21 cellular contexts compared by ENCODE assay signal in genomic region chr10:17793823-17794759, GRCh38. TPM values are rescaled to one million over a fixed set of nuclear protein-coding genes. Genes with fewer than 3 reads are reported as not detected.
A peak's percentile ranks its signal among the peaks of the same experiment; 100 is the strongest.
DNase-seq lines count a peak whose midpoint lies in the region; ATAC-seq, FAIRE-seq and TF ChIP-seq lines count a peak whose summit lies in the region.
"Had no signal": no experiment of that assay in that cellular context is flagged by ENCODE, and none has a peak within 500 bp of the region (broad histone marks: within the 10 kb centered on the region; RNA-seq: fewer than 3 reads in every experiment).

No MANE protein-coding gene starts in this region.

- FAIRE-seq in HepG2 (lab: Jason Lieb, UNC) = no peak
- FAIRE-seq: astrocyte, D721Med, TTC549 had no signal

- H3K27me3 ChIP-seq in body of pancreas (no peaks in the 10 kb centered on the region), HepG2 (ENCODE audit: control insufficient read depth in 1 of 2, insufficient read depth in 2 of 2, low read length in 2 of 2) (peaks cover 0 to 6% of the 10 kb centered on the region in 2 experiments; a peak in 1 of 5 replicates)
- H3K27me3 ChIP-seq: BLaER1 treated with 17β-estradiol and CSF1 and Interleukin-3, amounts not matched to agents 10 nM and 100 nM had no signal

- no peak overlapping the region for H2AFZ ChIP-seq in HepG2 (ENCODE audit: low read length)

- POLR2A ChIA-PET in HepG2 (lab: Yijun Ruan, JAX) = no interaction called here

- no peaks in the 10 kb centered on the region for H3K9me3 ChIP-seq in body of pancreas
- H3K9me3 ChIP-seq in HepG2 (ENCODE audit: low read length) = no peaks in the 10 kb centered on the region
- H3K9me3 ChIP-seq: left ventricle myocardium inferior had no signal

- peak; percentile 96 for ATAC-seq in body of pancreas
- peak; percentile 40; the same call in 1 of the 3 replicates for ATAC-seq in HepG2
- no peak for ATAC-seq in HG03159 (IDR thresholded peaks at IDR 0.05; ENCODE audit: unreplicated experiment)
- no peak for ATAC-seq in GM19463 (IDR thresholded peaks at IDR 0.05; ENCODE audit: unreplicated experiment)
- ATAC-seq in GM19328 (IDR thresholded peaks at IDR 0.05; ENCODE audit: unreplicated experiment) = no peak
- ATAC-seq: activated naive CD4-positive, alpha-beta T cell treated with anti-CD3 and anti-CD28 coated beads, Interleukin-2, amount 50 U/mL, for 72 hours; stimulated activated naive CD8-positive, alpha-beta T cell treated with anti-CD3 and anti-CD28 coated beads, Interleukin-15, amount 100 ng/mL, for 72 hours; T-cell had no signal

- no peak for TF ChIP-seq RAD21 in HepG2 (CRISPR knock-in tag; IDR thresholded peaks at IDR 0.05)

- no peak overlapping the region for H3K9ac ChIP-seq in HepG2 (ENCODE audit: insufficient read depth, low read depth, low read length)
- H3K9ac ChIP-seq: BLaER1 treated with 17β-estradiol and CSF1 and Interleukin-3, amounts not matched to agents 10 nM and 100 nM had no signal

- BruUV-seq in HepG2 (replicated peaks; lab: Mats Ljungman, UMichigan) = no TSS peak

- no peaks in the 10 kb centered on the region for H3K79me2 ChIP-seq in HepG2 (ENCODE audit: insufficient read depth, low read length)

- TF ChIP-seq POLR2A in body of pancreas (IDR thresholded peaks at IDR 0.05) = no peak
- no peak for TF ChIP-seq POLR2A in HepG2 (IDR thresholded peaks at IDR 0.05; ENCODE audit: insufficient read depth in 1 of 2, low read depth in 2 of 2, low read length in 2 of 2)

- H3K4me3 ChIP-seq in body of pancreas (no peak overlapping the region), HepG2 (replicated peaks in 1 of 3; ENCODE audit: insufficient read depth in 1 of 3, low read depth in 2 of 3, low read length in 3 of 3) (no peak overlapping the region)
- H3K4me3 ChIP-seq: BLaER1 treated with 17β-estradiol and CSF1 and Interleukin-3, amounts not matched to agents 10 nM and 100 nM; left ventricle myocardium inferior had no signal

- H3K36me3 ChIP-seq in body of pancreas (replicated peaks in 1 of 2; ENCODE audit: insufficient read depth in 1 of 2, low read depth in 2 of 2) (no peaks in the 10 kb centered on the region), HepG2 (replicated peaks in 1 of 2; ENCODE audit: control insufficient read depth in 1 of 2, insufficient read depth in 2 of 2, low read length in 2 of 2) (no peaks in the 10 kb centered on the region)
- H3K36me3 ChIP-seq: left ventricle myocardium inferior had no signal

- DNase-seq in NCI-H510A treated with DMSO at 0.1 percent for 48 hours (lab: John Stamatoyannopoulos, UW) (peak; percentile 12), NCI-H510A (lab: John Stamatoyannopoulos, UW) (no peak), body of pancreas (peak in 3 of 4 donors; percentile 24 to 63 (median 37)), HepG2 (ENCODE audit: low spot score) (peak; percentile 56), NCI-H2029 (lab: John Stamatoyannopoulos, UW) (no peak)
- DNase-seq: activated CD4-positive, alpha-beta T cell treated with anti-CD3 and anti-CD28 coated beads for 4 hours; left ventricle myocardium inferior; NCI-H2029 treated with DMSO at 0.1 percent for 48 hours; NCI-H524; stimulated activated CD4-positive, alpha-beta T cell treated with anti-CD3 and anti-CD28 coated beads, Interleukin-4, amount 100 ng/mL, for 4 hours; stimulated activated naive CD8-positive, alpha-beta T cell treated with anti-CD3 and anti-CD28 coated beads, Interleukin-15, amount 100 ng/mL, for 72 hours; T-cell had no signal

- CTCF ChIA-PET in HepG2 (lab: Yijun Ruan, JAX; ENCODE audit: low intra/inter-chr PET ratio, low total read pairs) = no interaction called here

- peaks cover 31% of the 10 kb centered on the region for H3K4me1 ChIP-seq in body of pancreas
- H3K4me1 ChIP-seq in HepG2 (ENCODE audit: insufficient read depth, low read length) = peaks cover 16% of the 10 kb centered on the region
- H3K4me1 ChIP-seq: left ventricle myocardium inferior had no signal

- 18 to 21% methylated on average over 7 of the region's 7 CpGs for WGBS in body of pancreas, 2 donors
- WGBS in HepG2 (ENCODE audit: low lambda C conversion rate) = 1% methylated on average over 7 of the region's 7 CpGs

- H3K27ac ChIP-seq in body of pancreas = peak overlapping the region; percentile 27 to 84 (median 62)
- no peak overlapping the region for H3K27ac ChIP-seq in HepG2 (ENCODE audit: extremely low read length, insufficient read depth, low read length)
- H3K27ac ChIP-seq: left ventricle myocardium inferior had no signal

- H3K4me2 ChIP-seq in HepG2 (ENCODE audit: low read depth, low read length) = peak overlapping the region; percentile 10; the same call in 1 of the 2 replicates

- intact Hi-C loops in body of pancreas (cut with DNase I) = no loop called here
- intact Hi-C loops in HepG2 (cut with micrococcal nuclease; ENCODE audit: unreplicated experiment) = no loop called here

- TF ChIP-seq CTCF in body of pancreas (IDR thresholded peaks at IDR 0.05) = no peak
- TF ChIP-seq CTCF in HepG2 (CRISPR knock-in tag; IDR thresholded peaks at IDR 0.05) = no peak

- in situ Hi-C loops in HepG2 (cut with HindIII; ENCODE audit: extremely low pct_ligation_motif_present, low pct_unique_long_range_greater_than_20kb) = no loop called here

- TF ChIP-seq EP300 in HepG2 (IDR thresholded peaks at IDR 0.05; ENCODE audit: low read depth in 2 of 2, low read length in 2 of 2) (0 out of 4 replicates have a peak, but pooled peaks of 1 of the 2 experiments have one; percentile 6), HepG2 (CRISPR knock-in tag; IDR thresholded peaks at IDR 0.05; ENCODE audit: borderline replicate concordance) (no peak)

- H4K20me1 ChIP-seq in HepG2 (ENCODE audit: insufficient read depth, low read length) = no peaks in the 10 kb centered on the region
- H4K20me1 ChIP-seq: BLaER1 treated with 17β-estradiol and CSF1 and Interleukin-3, amounts not matched to agents 10 nM and 100 nM had no signal

TF ChIP-seq in HepG2, 621 proteins besides CTCF, POLR2A, EP300 and RAD21 (continues in another document):
- peak in 1 of 2 experiments; percentile 88; a peak in 2 of 4 replicates for TF ChIP-seq NR2F1 (CRISPR knock-in tag; IDR thresholded peaks at IDR 0.05)
- TF ChIP-seq PITX1 (CRISPR knock-in tag; IDR thresholded peaks at IDR 0.05) = 0 out of 2 replicates have a peak, but pooled peaks have one; percentile 34
- TF ChIP-seq DRAP1 (CRISPR knock-in tag; IDR thresholded peaks at IDR 0.05) = no peak
- no peak for TF ChIP-seq ZBTB42 (CRISPR knock-in tag; IDR thresholded peaks at IDR 0.05)
- no peak for TF ChIP-seq ZSCAN30 (CRISPR knock-in tag; IDR thresholded peaks at IDR 0.05)

RNA-seq across cellular contexts. Expression of gene MRC1, which starts 15.1 kb away (rescaled TPM):
- total RNA-seq in body of pancreas = 10 to 100 TPM; 10.2 to 19.5 TPM
- total RNA-seq in HepG2 (2016; rRNA removed; fragmentation: Illumina TruSeq; extraction: Trizol) = not detected in 2 replicates
- not detected in 2 replicates for total RNA-seq in HepG2 (2016; cell fraction: cytosol; rRNA removed; fragmentation: Illumina TruSeq; extraction: Trizol; ENCODE audit: low read depth)
- total RNA-seq in HepG2 (2016; cell fraction: insoluble cytoplasmic fraction; rRNA removed; fragmentation: Illumina TruSeq; extraction: Trizol) = not detected in 2 replicates
- not detected in 2 replicates for total RNA-seq in HepG2 (2016; cell fraction: membrane; rRNA removed; fragmentation: Illumina TruSeq; extraction: Trizol)
- not detected in 2 replicates for total RNA-seq in HepG2 (2016; cell fraction: nucleus; rRNA removed; fragmentation: Illumina TruSeq; extraction: Trizol)
- polyA plus RNA-seq in HepG2 (2011; rRNA removed) = not detected in 2 replicates
- not detected in 2 replicates for polyA plus RNA-seq in HepG2 (2011; cell fraction: cytosol; rRNA removed)
- not detected in 2 replicates for polyA plus RNA-seq in HepG2 (2011; cell fraction: nucleus; rRNA removed)
- not detected in 2 replicates for polyA plus RNA-seq in HepG2 (2012)
- polyA plus RNA-seq in HepG2 (2016; cell fraction: cytosol; fragmentation: Illumina TruSeq; extraction: Trizol; ENCODE audit: low read depth) = not detected in 2 replicates
- polyA plus RNA-seq in HepG2 (2016; cell fraction: insoluble cytoplasmic fraction; fragmentation: Illumina TruSeq; extraction: Trizol; ENCODE audit: low read depth) = not detected in 2 replicates
- polyA plus RNA-seq in HepG2 (2016; cell fraction: membrane; fragmentation: Illumina TruSeq; extraction: Trizol; ENCODE audit: low read depth) = not detected in 2 replicates
- polyA plus RNA-seq in HepG2 (2016; cell fraction: nucleus; fragmentation: Illumina TruSeq; extraction: Trizol; ENCODE audit: insufficient read depth, low read depth) = not detected in 2 replicates
- not detected in 2 replicates for polyA minus RNA-seq in HepG2 (2011; rRNA and poly(A)+ RNA removed; ENCODE audit: low replicate concordance)
- not detected in 2 replicates for polyA minus RNA-seq in HepG2 (2011; cell fraction: cytosol; rRNA and poly(A)+ RNA removed)
- polyA minus RNA-seq in HepG2 (2011; cell fraction: nucleus; rRNA and poly(A)+ RNA removed) = not detected in 2 replicates
- total RNA-seq: activated naive CD4-positive, alpha-beta T cell treated with anti-CD3 and anti-CD28 coated beads, Interleukin-2, amount 50 U/mL, for 72 hours; G401 had no signal

RNA-seq across cellular contexts. Expression of gene TMEM236, which starts 42.1 kb away (rescaled TPM):
- total RNA-seq in body of pancreas (under 1 TPM; 0.52 to 0.66 TPM), HepG2 (2016; rRNA removed; fragmentation: Illumina TruSeq; extraction: Trizol) (0.04 TPM in 1 of 2 replicates, not detected in the other)
- total RNA-seq in HepG2 (2016; cell fraction: cytosol; rRNA removed; fragmentation: Illumina TruSeq; extraction: Trizol; ENCODE audit: low read depth) = not detected in 2 replicates
- total RNA-seq in HepG2 (2016; cell fraction: insoluble cytoplasmic fraction; rRNA removed; fragmentation: Illumina TruSeq; extraction: Trizol) = 0.02 and 0.03 TPM in 2 replicates
- not detected in 2 replicates for total RNA-seq in HepG2 (2016; cell fraction: membrane; rRNA removed; fragmentation: Illumina TruSeq; extraction: Trizol)
- 0.06 TPM in 1 of 2 replicates, not detected in the other for total RNA-seq in HepG2 (2016; cell fraction: nucleus; rRNA removed; fragmentation: Illumina TruSeq; extraction: Trizol)
- polyA plus RNA-seq in HepG2 (2011; rRNA removed) = 0.08 and 0.09 TPM in 2 replicates
- 0.04 TPM in 2 replicates for polyA plus RNA-seq in HepG2 (2011; cell fraction: cytosol; rRNA removed)
- polyA plus RNA-seq in HepG2 (2011; cell fraction: nucleus; rRNA removed) = 0.16 TPM in 2 replicates
- polyA plus RNA-seq in HepG2 (2012) = 0.07 and 0.12 TPM in 2 replicates
- not detected in 2 replicates for polyA plus RNA-seq in HepG2 (2016; cell fraction: cytosol; fragmentation: Illumina TruSeq; extraction: Trizol; ENCODE audit: low read depth)
- polyA plus RNA-seq in HepG2 (2016; cell fraction: insoluble cytoplasmic fraction; fragmentation: Illumina TruSeq; extraction: Trizol; ENCODE audit: low read depth) = 0.04 TPM in 1 of 2 replicates, not detected in the other
- polyA plus RNA-seq in HepG2 (2016; cell fraction: membrane; fragmentation: Illumina TruSeq; extraction: Trizol; ENCODE audit: low read depth) = 0.02 TPM in 1 of 2 replicates, not detected in the other
- polyA plus RNA-seq in HepG2 (2016; cell fraction: nucleus; fragmentation: Illumina TruSeq; extraction: Trizol; ENCODE audit: insufficient read depth, low read depth) = 0.11 TPM in 1 of 2 replicates, not detected in the other
- 0.09 TPM in 1 of 2 replicates, not detected in the other for polyA minus RNA-seq in HepG2 (2011; rRNA and poly(A)+ RNA removed; ENCODE audit: low replicate concordance)
- polyA minus RNA-seq in HepG2 (2011; cell fraction: cytosol; rRNA and poly(A)+ RNA removed) = not detected in 2 replicates
- 0.25 and 0.52 TPM in 2 replicates for polyA minus RNA-seq in HepG2 (2011; cell fraction: nucleus; rRNA and poly(A)+ RNA removed)
- total RNA-seq: G401 had no signal

Comparison
In these comparisons a context has a peak if more than half of its experiments do, and no peak if none do; other contexts are left out.
1. DNase-seq: peak in NCI-H510A treated with DMSO at 0.1 percent for 48 hours (single experiment), body of pancreas (3 of 4) and HepG2 (single experiment); none in NCI-H510A (single experiment) and NCI-H2029 (single experiment).
2. ATAC-seq: peak in body of pancreas (single experiment) and HepG2 (single experiment); none in HG03159 (single experiment), GM19463 (single experiment) and GM19328 (single experiment).
3. RNA of gene MRC1, which starts 15.1 kb away (total RNA-seq): 10.2 to 19.5 TPM in body of pancreas; not detected in HepG2; every median in the first group is over 10 times any median in the second.